In the genomic region with DNA sequence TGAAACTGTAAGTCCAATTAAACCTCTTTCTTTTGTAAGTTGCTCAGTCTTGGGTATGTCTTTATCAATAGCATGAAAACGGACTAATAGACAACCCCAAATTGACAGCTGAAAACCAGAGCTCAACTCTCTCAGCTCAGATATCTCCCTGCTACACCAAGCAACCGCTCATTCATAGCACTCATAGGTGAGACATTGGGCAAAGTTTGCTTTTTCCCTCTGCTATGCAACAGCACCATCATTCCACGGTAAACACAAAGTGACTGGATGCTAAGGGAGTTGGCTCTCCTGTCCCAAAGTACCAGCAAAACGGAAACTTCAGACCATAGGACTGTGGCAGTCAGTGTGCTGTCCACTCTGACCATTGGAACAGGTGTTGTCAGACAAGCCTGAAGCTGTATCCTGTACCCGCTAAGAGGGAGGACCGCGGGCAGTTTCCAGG, we compare ENCODE assay signal across 1 cellular context.
TF ChIP-seq lines count a peak whose summit lies in the region.

No MANE protein-coding gene starts in this region.

TF ChIP-seq in HepG2, 621 proteins besides CTCF, POLR2A, EP300 and RAD21 (continued from another document and continues in another):
- TF ChIP-seq IKZF5 (CRISPR knock-in tag; IDR thresholded peaks at IDR 0.05) (peak; percentile 46; the same call in 1 of the 2 replicates), ARID4A (CRISPR knock-in tag; IDR thresholded peaks at IDR 0.05; ENCODE audit: borderline replicate concordance) (peak; percentile 36; the same call in 1 of the 2 replicates), KLF16 (CRISPR knock-in tag; IDR thresholded peaks at IDR 0.05) (0 out of 4 replicates have a peak, but pooled peaks of 1 of the 2 experiments have one; percentile 30), ZNF121 (CRISPR knock-in tag; IDR thresholded peaks at IDR 0.05) (peak; percentile 84), SALL1 (CRISPR knock-in tag; IDR thresholded peaks at IDR 0.05) (peak; percentile 50), ZNF124 (CRISPR knock-in tag; IDR thresholded peaks at IDR 0.05) (peak; percentile 77; the same call in 1 of the 2 replicates), NPAS2 (CRISPR knock-in tag; IDR thresholded peaks at IDR 0.05; ENCODE audit: borderline replicate concordance) (no peak), BCLAF1 (IDR thresholded peaks at IDR 0.05) (no peak), ZNF747 (CRISPR knock-in tag; IDR thresholded peaks at IDR 0.05; ENCODE audit: borderline replicate concordance) (peak; percentile 71; the same call in 1 of the 2 replicates), RAD51 (IDR thresholded peaks at IDR 0.05; ENCODE audit: borderline replicate concordance) (no peak), PREB (CRISPR knock-in tag; IDR thresholded peaks at IDR 0.05) (no peak), MIER2 (CRISPR knock-in tag; IDR thresholded peaks at IDR 0.05) (0 out of 2 replicates have a peak, but pooled peaks have one; percentile 56), ZNF503 (CRISPR knock-in tag; IDR thresholded peaks at IDR 0.05) (no peak), STAG1 (CRISPR knock-in tag; IDR thresholded peaks at IDR 0.05) (peak; percentile 88), ZNF530 (CRISPR knock-in tag; IDR thresholded peaks at IDR 0.05; ENCODE audit: low read depth) (no peak), KAT7 (CRISPR knock-in tag; IDR thresholded peaks at IDR 0.05; ENCODE audit: borderline replicate concordance) (no peak), NFRKB (IDR thresholded peaks at IDR 0.05) (no peak), ZNF614 (CRISPR knock-in tag; IDR thresholded peaks at IDR 0.05; ENCODE audit: borderline replicate concordance) (0 out of 2 replicates have a peak, but pooled peaks have one; percentile 42), BRCA1 (CRISPR knock-in tag; IDR thresholded peaks at IDR 0.05) (no peak), DNMT3B (CRISPR knock-in tag; conservative IDR thresholded peaks at IDR 0.05) (no peak), SPEN (CRISPR knock-in tag; IDR thresholded peaks at IDR 0.05; ENCODE audit: low read depth) (peak; percentile 59; the same call in 1 of the 2 replicates), SMC3 (IDR thresholded peaks at IDR 0.05; ENCODE audit: low read length) (peak; percentile 60; the same call in 1 of the 2 replicates), RARG (CRISPR knock-in tag; IDR thresholded peaks at IDR 0.05; ENCODE audit: low read depth) (no peak), MEF2D (CRISPR knock-in tag; IDR thresholded peaks at IDR 0.05) (peak; percentile 52; the same call in 1 of the 2 replicates), ZNF550 (CRISPR knock-in tag; IDR thresholded peaks at IDR 0.05; ENCODE audit: borderline replicate concordance) (no peak)
- TF ChIP-seq, protein P1, sequence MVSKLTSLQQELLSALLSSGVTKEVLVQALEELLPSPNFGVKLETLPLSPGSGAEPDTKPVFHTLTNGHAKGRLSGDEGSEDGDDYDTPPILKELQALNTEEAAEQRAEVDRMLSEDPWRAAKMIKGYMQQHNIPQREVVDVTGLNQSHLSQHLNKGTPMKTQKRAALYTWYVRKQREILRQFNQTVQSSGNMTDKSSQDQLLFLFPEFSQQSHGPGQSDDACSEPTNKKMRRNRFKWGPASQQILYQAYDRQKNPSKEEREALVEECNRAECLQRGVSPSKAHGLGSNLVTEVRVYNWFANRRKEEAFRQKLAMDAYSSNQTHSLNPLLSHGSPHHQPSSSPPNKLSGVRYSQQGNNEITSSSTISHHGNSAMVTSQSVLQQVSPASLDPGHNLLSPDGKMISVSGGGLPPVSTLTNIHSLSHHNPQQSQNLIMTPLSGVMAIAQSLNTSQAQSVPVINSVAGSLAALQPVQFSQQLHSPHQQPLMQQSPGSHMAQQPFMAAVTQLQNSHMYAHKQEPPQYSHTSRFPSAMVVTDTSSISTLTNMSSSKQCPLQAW (CRISPR knock-in tag; IDR thresholded peaks at IDR 0.05): peak; percentile 81
- TF ChIP-seq, protein P2, sequence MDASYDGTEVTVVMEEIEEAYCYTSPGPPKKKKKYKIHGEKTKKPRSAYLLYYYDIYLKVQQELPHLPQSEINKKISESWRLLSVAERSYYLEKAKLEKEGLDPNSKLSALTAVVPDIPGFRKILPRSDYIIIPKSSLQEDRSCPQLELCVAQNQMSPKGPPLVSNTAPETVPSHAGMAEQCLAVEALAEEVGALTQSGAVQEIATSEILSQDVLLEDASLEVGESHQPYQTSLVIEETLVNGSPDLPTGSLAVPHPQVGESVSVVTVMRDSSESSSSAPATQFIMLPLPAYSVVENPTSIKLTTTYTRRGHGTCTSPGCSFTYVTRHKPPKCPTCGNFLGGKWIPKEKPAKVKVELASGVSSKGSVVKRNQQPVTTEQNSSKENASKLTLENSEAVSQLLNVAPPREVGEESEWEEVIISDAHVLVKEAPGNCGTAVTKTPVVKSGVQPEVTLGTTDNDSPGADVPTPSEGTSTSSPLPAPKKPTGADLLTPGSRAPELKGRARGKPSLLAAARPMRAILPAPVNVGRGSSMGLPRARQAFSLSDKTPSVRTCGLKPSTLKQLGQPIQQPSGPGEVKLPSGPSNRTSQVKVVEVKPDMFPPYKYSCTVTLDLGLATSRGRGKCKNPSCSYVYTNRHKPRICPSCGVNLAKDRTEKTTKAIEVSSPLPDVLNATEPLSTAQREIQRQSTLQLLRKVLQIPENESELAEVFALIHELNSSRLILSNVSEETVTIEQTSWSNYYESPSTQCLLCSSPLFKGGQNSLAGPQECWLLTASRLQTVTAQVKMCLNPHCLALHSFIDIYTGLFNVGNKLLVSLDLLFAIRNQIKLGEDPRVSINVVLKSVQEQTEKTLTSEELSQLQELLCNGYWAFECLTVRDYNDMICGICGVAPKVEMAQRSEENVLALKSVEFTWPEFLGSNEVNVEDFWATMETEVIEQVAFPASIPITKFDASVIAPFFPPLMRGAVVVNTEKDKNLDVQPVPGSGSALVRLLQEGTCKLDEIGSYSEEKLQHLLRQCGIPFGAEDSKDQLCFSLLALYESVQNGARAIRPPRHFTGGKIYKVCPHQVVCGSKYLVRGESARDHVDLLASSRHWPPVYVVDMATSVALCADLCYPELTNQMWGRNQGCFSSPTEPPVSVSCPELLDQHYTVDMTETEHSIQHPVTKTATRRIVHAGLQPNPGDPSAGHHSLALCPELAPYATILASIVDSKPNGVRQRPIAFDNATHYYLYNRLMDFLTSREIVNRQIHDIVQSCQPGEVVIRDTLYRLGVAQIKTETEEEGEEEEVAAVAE (CRISPR knock-in tag; IDR thresholded peaks at IDR 0.05; ENCODE audit: borderline replicate concordance): 0 out of 2 replicates have a peak, but pooled peaks have one; percentile 66
- TF ChIP-seq, protein P3, sequence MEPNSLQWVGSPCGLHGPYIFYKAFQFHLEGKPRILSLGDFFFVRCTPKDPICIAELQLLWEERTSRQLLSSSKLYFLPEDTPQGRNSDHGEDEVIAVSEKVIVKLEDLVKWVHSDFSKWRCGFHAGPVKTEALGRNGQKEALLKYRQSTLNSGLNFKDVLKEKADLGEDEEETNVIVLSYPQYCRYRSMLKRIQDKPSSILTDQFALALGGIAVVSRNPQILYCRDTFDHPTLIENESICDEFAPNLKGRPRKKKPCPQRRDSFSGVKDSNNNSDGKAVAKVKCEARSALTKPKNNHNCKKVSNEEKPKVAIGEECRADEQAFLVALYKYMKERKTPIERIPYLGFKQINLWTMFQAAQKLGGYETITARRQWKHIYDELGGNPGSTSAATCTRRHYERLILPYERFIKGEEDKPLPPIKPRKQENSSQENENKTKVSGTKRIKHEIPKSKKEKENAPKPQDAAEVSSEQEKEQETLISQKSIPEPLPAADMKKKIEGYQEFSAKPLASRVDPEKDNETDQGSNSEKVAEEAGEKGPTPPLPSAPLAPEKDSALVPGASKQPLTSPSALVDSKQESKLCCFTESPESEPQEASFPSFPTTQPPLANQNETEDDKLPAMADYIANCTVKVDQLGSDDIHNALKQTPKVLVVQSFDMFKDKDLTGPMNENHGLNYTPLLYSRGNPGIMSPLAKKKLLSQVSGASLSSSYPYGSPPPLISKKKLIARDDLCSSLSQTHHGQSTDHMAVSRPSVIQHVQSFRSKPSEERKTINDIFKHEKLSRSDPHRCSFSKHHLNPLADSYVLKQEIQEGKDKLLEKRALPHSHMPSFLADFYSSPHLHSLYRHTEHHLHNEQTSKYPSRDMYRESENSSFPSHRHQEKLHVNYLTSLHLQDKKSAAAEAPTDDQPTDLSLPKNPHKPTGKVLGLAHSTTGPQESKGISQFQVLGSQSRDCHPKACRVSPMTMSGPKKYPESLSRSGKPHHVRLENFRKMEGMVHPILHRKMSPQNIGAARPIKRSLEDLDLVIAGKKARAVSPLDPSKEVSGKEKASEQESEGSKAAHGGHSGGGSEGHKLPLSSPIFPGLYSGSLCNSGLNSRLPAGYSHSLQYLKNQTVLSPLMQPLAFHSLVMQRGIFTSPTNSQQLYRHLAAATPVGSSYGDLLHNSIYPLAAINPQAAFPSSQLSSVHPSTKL (CRISPR knock-in tag; IDR thresholded peaks at IDR 0.05): peak; percentile 62; the same call in 1 of the 2 replicates
- TF ChIP-seq, protein P4, sequence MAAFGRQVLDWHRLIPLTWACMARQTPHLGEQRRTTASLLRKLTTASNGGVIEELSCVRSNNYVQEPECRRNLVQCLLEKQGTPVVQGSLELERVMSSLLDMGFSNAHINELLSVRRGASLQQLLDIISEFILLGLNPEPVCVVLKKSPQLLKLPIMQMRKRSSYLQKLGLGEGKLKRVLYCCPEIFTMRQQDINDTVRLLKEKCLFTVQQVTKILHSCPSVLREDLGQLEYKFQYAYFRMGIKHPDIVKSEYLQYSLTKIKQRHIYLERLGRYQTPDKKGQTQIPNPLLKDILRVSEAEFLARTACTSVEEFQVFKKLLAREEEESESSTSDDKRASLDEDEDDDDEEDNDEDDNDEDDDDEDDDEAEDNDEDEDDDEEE (CRISPR knock-in tag; IDR thresholded peaks at IDR 0.05): 0 out of 2 replicates have a peak, but pooled peaks have one; percentile 33
